ENCODE assay signal across 21 cellular contexts in the genomic region with DNA sequence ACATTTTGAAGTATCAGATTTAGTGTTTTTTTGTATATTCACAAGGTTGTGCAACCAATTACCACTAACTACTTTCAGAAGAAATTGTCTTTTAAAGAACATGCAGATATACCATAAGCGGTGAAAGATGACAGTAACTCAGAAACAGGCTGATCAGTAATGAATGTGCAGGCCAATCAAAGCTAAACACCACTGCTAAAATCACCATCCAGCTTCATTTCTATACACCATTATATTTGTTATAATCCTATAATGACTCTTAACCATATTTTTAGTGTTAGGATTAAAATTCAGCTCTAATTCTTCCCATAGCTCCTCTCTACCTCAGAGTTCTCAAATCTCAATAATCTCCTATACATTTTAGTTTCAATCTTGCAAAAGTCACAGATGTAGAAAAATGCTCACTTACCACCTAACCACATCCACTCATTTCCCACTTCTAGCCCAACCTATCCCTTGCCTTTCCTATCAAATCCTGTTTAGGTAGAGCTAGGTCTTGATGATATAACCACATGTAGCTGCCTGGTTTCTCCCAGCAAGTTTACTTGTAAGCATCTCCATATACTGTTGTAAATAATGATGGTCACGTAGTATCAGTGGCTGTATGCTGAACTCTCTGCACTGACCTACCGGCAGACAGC. TPM values are rescaled to one million over a fixed set of nuclear protein-coding genes. Genes with fewer than 3 reads are reported as not detected.
A peak's percentile ranks its signal among the peaks of the same experiment; 100 is the strongest.
DNase-seq lines count a peak whose midpoint lies in the region; ATAC-seq and TF ChIP-seq lines count a peak whose summit lies in the region.
"Had no signal": no experiment of that assay in that cellular context is flagged by ENCODE, and none has a peak within 500 bp of the region (broad histone marks: within the 10 kb centered on the region; RNA-seq: fewer than 3 reads in every experiment).

No MANE protein-coding gene starts in this region.

- in situ Hi-C loops in Panc1 (cut with HindIII; ENCODE audit: low pct_unique_long_range_greater_than_20kb, low sequenced_read_pairs): no loop called here

- peak overlapping the region; percentile 5; the same call in 1 of the 2 replicates for H3K4me3 ChIP-seq in ACC112 (ENCODE audit: low read depth, low read length)
- no peak overlapping the region for H3K4me3 ChIP-seq in GM12865 (ENCODE audit: low read depth, low read length)
- H3K4me3 ChIP-seq in Panc1 (ENCODE audit: low read depth in 2 of 2, low read length in 2 of 2): no peak overlapping the region
- no peak overlapping the region for H3K4me3 ChIP-seq in neutrophil (ENCODE audit: low read depth in 1 of 2, low read length in 1 of 2)
- H3K4me3 ChIP-seq: esophagus squamous epithelium, gastroesophageal sphincter, neural progenitor cell, Peyer's patch, prostate gland, thoracic aorta had no signal

- no peaks in the 10 kb centered on the region for H3K79me2 ChIP-seq in ACC112 (ENCODE audit: control insufficient read depth, insufficient read depth, low read length, unreplicated experiment)

- CTCF ChIA-PET in Panc1 (lab: Charles Lee): interaction anchor here (0.6 to 0.8 kb wide), 3 partner anchors 158 to 262 kb away, joined by 6 to 7 read pairs (median 6); no protein-coding TSS in a partner anchor

- no peak overlapping the region for H2AFZ ChIP-seq in ACC112 (ENCODE audit: low read length, unreplicated experiment)
- H2AFZ ChIP-seq: neural progenitor cell had no signal

- TF ChIP-seq CTCF in GM12865 (IDR thresholded peaks at IDR 0.05; ENCODE audit: insufficient read depth, low read depth, low read length, missing control alignments): no peak
- no peak for TF ChIP-seq CTCF in Panc1 (IDR thresholded peaks at IDR 0.05)
- no peak for TF ChIP-seq CTCF in neutrophil (IDR thresholded peaks at IDR 0.05)

- POLR2A ChIA-PET in Panc1 (lab: Charles Lee): interaction anchor here (1.0 kb wide), 1 partner anchor 17 kb away, joined by 3 read pairs; no protein-coding TSS in a partner anchor

- H3K27ac ChIP-seq in ACC112 (ENCODE audit: low read depth, low read length) (peak overlapping the region; percentile 71), Panc1 (ENCODE audit: low read length) (peak overlapping the region; percentile 73; the same call in 1 of the 2 replicates), neutrophil (peak overlapping the region; percentile 46)
- H3K27ac ChIP-seq: esophagus squamous epithelium, gastroesophageal sphincter, neural progenitor cell, Peyer's patch, prostate gland, thoracic aorta, WERI-Rb-1 had no signal

- intact Hi-C loops in Panc1 (cut with micrococcal nuclease; ENCODE audit: unreplicated experiment): no loop called here

- H3K9me3 ChIP-seq in Panc1 (ENCODE audit: control insufficient read depth, insufficient read depth, low read depth, low read length) (no peaks in the 10 kb centered on the region), neutrophil (no peaks in the 10 kb centered on the region)
- H3K9me3 ChIP-seq: esophagus squamous epithelium, gastroesophageal sphincter, Peyer's patch, prostate gland, thoracic aorta had no signal

- peaks cover 9% of the 10 kb centered on the region for H3K36me3 ChIP-seq in ACC112 (ENCODE audit: insufficient read depth, low read length)
- H3K36me3 ChIP-seq in Panc1 (ENCODE audit: control insufficient read depth, insufficient read depth, low read length): peaks cover 12% of the 10 kb centered on the region; the same call in 1 of the 2 replicates
- peaks cover 11% of the 10 kb centered on the region for H3K36me3 ChIP-seq in neutrophil
- H3K36me3 ChIP-seq: prostate gland, thoracic aorta had no signal

- H3K4me1 ChIP-seq in ACC112 (ENCODE audit: control insufficient read depth, insufficient read depth, low read length, unreplicated experiment): peaks cover 37% of the 10 kb centered on the region
- H3K4me1 ChIP-seq in Panc1 (ENCODE audit: control insufficient read depth, insufficient read depth, low read length): peaks cover 9% of the 10 kb centered on the region; the same call in 1 of the 2 replicates
- H3K4me1 ChIP-seq in neutrophil (ENCODE audit: control insufficient read depth in 1 of 2, insufficient read depth in 1 of 2, low read depth in 1 of 2, low read length in 1 of 2): peaks cover 31 to 44% of the 10 kb centered on the region in 2 experiments
- H3K4me1 ChIP-seq: esophagus squamous epithelium, gastroesophageal sphincter, neural progenitor cell, prostate gland had no signal

- H3K27me3 ChIP-seq in ACC112 (ENCODE audit: insufficient read depth, low read length) (no peaks in the 10 kb centered on the region), Panc1 (ENCODE audit: control insufficient read depth, insufficient read depth, low read length) (no peaks in the 10 kb centered on the region), neutrophil (no peaks in the 10 kb centered on the region)
- H3K27me3 ChIP-seq: esophagus squamous epithelium, gastroesophageal sphincter, neural progenitor cell, Peyer's patch had no signal

- no TSS peak for BruUV-seq in Panc1 (replicated peaks; lab: Mats Ljungman, UMichigan)

- ATAC-seq in Panc1: no peak; the same call in 1 of the 2 replicates
- ATAC-seq: CD8-positive, alpha-beta T cell; HepG2 had no signal

- DNase-seq in GM12865 (ENCODE audit: low read depth): peak; percentile 30
- DNase-seq in Panc1 (ENCODE audit: low read depth, low spot score): no peak
- no peak for DNase-seq in kidney tubule cell (ENCODE audit: low spot score)
- no peak for DNase-seq in cerebellum (ENCODE audit: low spot score)
- DNase-seq in NCI-H146 treated with DMSO at 0.1 percent for 48 hours (lab: John Stamatoyannopoulos, UW; ENCODE audit: unreplicated experiment): no peak
- DNase-seq: activated CD4-positive, alpha-beta T cell treated with anti-CD3 and anti-CD28 coated beads, Interleukin-2, amount 50 U/mL, for 48 hours; CD8-positive, alpha-beta T cell; effector memory CD8-positive, alpha-beta T cell; esophagus squamous epithelium; islet precursor cell; NCI-H2107; NCI-H446 treated with DMSO at 0.1 percent for 48 hours; Peyer's patch; WERI-Rb-1 had no signal

RNA-seq across cellular contexts. Expression of a gene that starts 16.6 kb away (rescaled TPM):
- total RNA-seq in Panc1 (2021; ENCODE audit: unreplicated experiment) (28.1 TPM), cerebellum (14.8 TPM)
- polyA plus RNA-seq in Panc1 (2012; ENCODE audit: insufficient read length): 16.7 TPM
